In genomic region chr1:26717066-26717465, GRCh38 we compare ENCODE assay signal across 13 cellular contexts. TPM values are rescaled to one million over a fixed set of nuclear protein-coding genes. Genes with fewer than 3 reads are reported as not detected.
DNase-seq lines count a peak whose midpoint lies in the region; ATAC-seq and TF ChIP-seq lines count a peak whose summit lies in the region.
"Had no signal": no experiment of that assay in that cellular context is flagged by ENCODE, and none has a peak within 500 bp of the region (broad histone marks: within the 10 kb centered on the region; RNA-seq: fewer than 3 reads in every experiment).

No MANE protein-coding gene starts in this region.

- no peak for ATAC-seq in GM21737 (IDR thresholded peaks at IDR 0.05; ENCODE audit: unreplicated experiment)

- H3K9me3 ChIP-seq in colonic mucosa, result no peaks in the 10 kb centered on the region
- H3K9me3 ChIP-seq: gastrocnemius medialis had no signal

- H3K9ac ChIP-seq in colonic mucosa (ENCODE audit: low read depth in 2 of 2, low read length in 2 of 2), result no peak overlapping the region

- no peak for TF ChIP-seq CTCF in osteocyte (IDR thresholded peaks at IDR 0.05)
- no peak for TF ChIP-seq CTCF in colonic mucosa (IDR thresholded peaks at IDR 0.05)

- no peak overlapping the region for H3K4me3 Mint-ChIP-seq in T-helper 2 cell treated with Interferon-gamma antibody and Interleukin-4, amounts not matched to agents 5 μg/mL and 100 μg/mL, for 36 hours
- H3K4me3 Mint-ChIP-seq in osteocyte (ENCODE audit: unreplicated experiment), result no peak overlapping the region

- intact Hi-C loops in colonic mucosa (cut with DNase I), result no loop called here

- H3K27ac ChIP-seq in colonic mucosa, result no peak overlapping the region
- H3K27ac ChIP-seq: gastrocnemius medialis had no signal

- no peaks in the 10 kb centered on the region for H3K36me3 ChIP-seq in colonic mucosa
- H3K36me3 ChIP-seq: gastrocnemius medialis had no signal

- no peak overlapping the region for H3K4me3 ChIP-seq in colonic mucosa
- H3K4me3 ChIP-seq: gastrocnemius medialis had no signal

- peaks cover 52% of the 10 kb centered on the region for H3K36me3 Mint-ChIP-seq in T-helper 2 cell treated with Interferon-gamma antibody and Interleukin-4, amounts not matched to agents 5 μg/mL and 100 μg/mL, for 36 hours (ENCODE audit: low read depth)
- peaks cover 6% of the 10 kb centered on the region for H3K36me3 Mint-ChIP-seq in osteocyte (ENCODE audit: unreplicated experiment)

- peaks cover 64% of the 10 kb centered on the region for H3K4me1 Mint-ChIP-seq in T-helper 2 cell treated with Interferon-gamma antibody and Interleukin-4, amounts not matched to agents 5 μg/mL and 100 μg/mL, for 36 hours (ENCODE audit: low read depth)
- H3K4me1 Mint-ChIP-seq in osteocyte (ENCODE audit: unreplicated experiment), result peaks cover 59% of the 10 kb centered on the region

- H3K27me3 ChIP-seq in colonic mucosa, result no peaks in the 10 kb centered on the region
- H3K27me3 ChIP-seq: gastrocnemius medialis had no signal

- H3K9me3 Mint-ChIP-seq in T-helper 2 cell treated with Interferon-gamma antibody and Interleukin-4, amounts not matched to agents 5 μg/mL and 100 μg/mL, for 36 hours, result no peaks in the 10 kb centered on the region
- no peaks in the 10 kb centered on the region for H3K9me3 Mint-ChIP-seq in osteocyte (ENCODE audit: unreplicated experiment)

- peak overlapping the region; percentile 41 for H3K27ac Mint-ChIP-seq in T-helper 2 cell treated with Interferon-gamma antibody and Interleukin-4, amounts not matched to agents 5 μg/mL and 100 μg/mL, for 36 hours
- peak overlapping the region; percentile 56 for H3K27ac Mint-ChIP-seq in osteocyte (ENCODE audit: unreplicated experiment)

- peak; percentile 34 for TF ChIP-seq POLR2A in erythroblast (IDR thresholded peaks at IDR 0.05; ENCODE audit: low read length)

- H3K4me1 ChIP-seq in colonic mucosa, result peaks cover 7% of the 10 kb centered on the region

- no peak for DNase-seq in T-helper 2 cell treated with Interferon-gamma antibody and Interleukin-4, amounts not matched to agents 5 μg/mL and 100 μg/mL, for 36 hours (ENCODE audit: low spot score)
- DNase-seq in T-helper 2 cell (no peak), OCI-M1 (lab: John Stamatoyannopoulos, UW) (peak; percentile 60), erythroblast (lab: John Stamatoyannopoulos, UW) (peak; percentile 86 to 94), osteocyte (ENCODE audit: extremely low spot score, unreplicated experiment) (no peak), colonic mucosa (no peak), NCI-H187 treated with DMSO at 0.1 percent for 48 hours (lab: John Stamatoyannopoulos, UW) (no peak)
- DNase-seq: activated CD8-positive, alpha-beta memory T cell treated with anti-CD3 and anti-CD28 coated beads, Interleukin-2, amount 50 U/mL, for 4 hours; gastrocnemius medialis; GF-D8; left cardiac atrium; SW 1271 had no signal

- H3K27me3 Mint-ChIP-seq in T-helper 2 cell treated with Interferon-gamma antibody and Interleukin-4, amounts not matched to agents 5 μg/mL and 100 μg/mL, for 36 hours (ENCODE audit: low read depth), result no peaks in the 10 kb centered on the region
- H3K27me3 Mint-ChIP-seq in osteocyte (ENCODE audit: unreplicated experiment), result no peaks in the 10 kb centered on the region

RNA-seq across cellular contexts. Expression of gene ARID1A, which starts 21.3 kb away (rescaled TPM):
- total RNA-seq in osteocyte (70.0 and 78.7 TPM in 2 replicates), colonic mucosa (10 to 100 TPM; 49.6 to 76.2 TPM)

Comparison
In these comparisons a context has a peak if more than half of its experiments do, and no peak if none do; other contexts are left out.
1. DNase-seq: peak in OCI-M1 (single experiment) and erythroblast (2 of 2); none in T-helper 2 cell treated with Interferon-gamma antibody and Interleukin-4, amounts not matched to agents 5 μg/mL and 100 μg/mL, for 36 hours (single experiment), T-helper 2 cell (0 of 5), osteocyte (single experiment), colonic mucosa (single experiment) and NCI-H187 treated with DMSO at 0.1 percent for 48 hours (single experiment).